In genomic region chr2:201149064-201149820, GRCh38 we compare ENCODE assay signal across 8 cellular contexts. TPM values are rescaled to one million over a fixed set of nuclear protein-coding genes. Genes with fewer than 3 reads are reported as not detected.
DNase-seq lines count a peak whose midpoint lies in the region; ATAC-seq and TF ChIP-seq lines count a peak whose summit lies in the region.

No MANE protein-coding gene starts in this region.

- no peak for DNase-seq in CD4-positive, alpha-beta T cell
- DNase-seq in RWPE2 (ENCODE audit: low spot score) = no peak
- DNase-seq in esophagus squamous epithelium (lab: John Stamatoyannopoulos, UW) = no peak
- DNase-seq in nephron progenitor cell = no peak
- DNase-seq in putamen (ENCODE audit: low spot score) = no peak
- no peak for DNase-seq in stimulated activated CD8-positive, alpha-beta memory T cell treated with anti-CD3 and anti-CD28 coated beads, Interleukin-4, amount 100 ng/mL, for 48 hours

- TF ChIP-seq CTCF in CD4-positive, alpha-beta T cell (IDR thresholded peaks at IDR 0.05) = no peak
- TF ChIP-seq CTCF in RWPE2 (IDR thresholded peaks at IDR 0.05; ENCODE audit: poor library complexity, severe bottlenecking) (no peak), esophagus squamous epithelium (IDR thresholded peaks at IDR 0.05) (no peak), nephron progenitor cell (IDR thresholded peaks at IDR 0.05) (no peak)

- no peaks in the 10 kb centered on the region for H3K9me3 ChIP-seq in CD4-positive, alpha-beta T cell (ENCODE audit: control insufficient read depth, low read length)
- no peaks in the 10 kb centered on the region for H3K9me3 ChIP-seq in RWPE2 (ENCODE audit: severe bottlenecking)
- no peaks in the 10 kb centered on the region for H3K9me3 ChIP-seq in esophagus squamous epithelium

- POLR2A ChIA-PET in CD4-positive, alpha-beta T cell (lab: Charles Lee) = interaction anchor here (1.0 to 3.9 kb wide), 3 partner anchors 9 to 32 kb away, joined by 5 to 19 read pairs (median 5); partner anchors contain the start of gene CFLAR

- H3K36me3 ChIP-seq in RWPE2 (ENCODE audit: low read depth) = peaks cover 47% of the 10 kb centered on the region
- H3K36me3 ChIP-seq in esophagus squamous epithelium = peaks cover 16 to 90% (median 23%) of the 10 kb centered on the region in 3 donors

- CTCF ChIA-PET in CD4-positive, alpha-beta T cell (lab: Charles Lee) = interaction anchor here (1.6 to 2.3 kb wide), 4 partner anchors 9 to 83 kb away, joined by 5 to 11 read pairs (median 7); no protein-coding TSS in a partner anchor

- peak overlapping the region; percentile 87 for H3K27ac Mint-ChIP-seq in CD4-positive, alpha-beta T cell
- H3K27ac Mint-ChIP-seq in nephron progenitor cell = peak overlapping the region; percentile 5

- no peak overlapping the region for H3K4me3 ChIP-seq in RWPE2 (ENCODE audit: severe bottlenecking)
- H3K4me3 ChIP-seq in esophagus squamous epithelium = no peak overlapping the region

- H3K27me3 ChIP-seq in CD4-positive, alpha-beta T cell (ENCODE audit: control insufficient read depth, insufficient read depth, low read length) = no peaks in the 10 kb centered on the region
- no peaks in the 10 kb centered on the region for H3K27me3 ChIP-seq in RWPE2 (ENCODE audit: insufficient read depth, poor library complexity, severe bottlenecking)
- no peaks in the 10 kb centered on the region for H3K27me3 ChIP-seq in esophagus squamous epithelium

- no peak for TF ChIP-seq POLR2A in esophagus squamous epithelium (IDR thresholded peaks at IDR 0.05)

- peaks cover 42% of the 10 kb centered on the region for H3K4me1 Mint-ChIP-seq in CD4-positive, alpha-beta T cell (ENCODE audit: low read depth)
- no peaks in the 10 kb centered on the region for H3K4me1 Mint-ChIP-seq in nephron progenitor cell

- H3K36me3 Mint-ChIP-seq in CD4-positive, alpha-beta T cell (ENCODE audit: low read depth) = peaks cover 78% of the 10 kb centered on the region
- no peaks in the 10 kb centered on the region for H3K36me3 Mint-ChIP-seq in nephron progenitor cell (ENCODE audit: low read depth)

- no peaks in the 10 kb centered on the region for H3K27me3 Mint-ChIP-seq in CD4-positive, alpha-beta T cell
- peaks cover 6% of the 10 kb centered on the region for H3K27me3 Mint-ChIP-seq in nephron progenitor cell (ENCODE audit: low read depth, poor library complexity)

- H3K27ac ChIP-seq in CD4-positive, alpha-beta T cell (ENCODE audit: low read depth, low read length) = no peak overlapping the region
- peak overlapping the region; percentile 100 for H3K27ac ChIP-seq in RWPE2 (ENCODE audit: poor library complexity, severe bottlenecking)
- peak overlapping the region; percentile 70 to 77 (median 73) for H3K27ac ChIP-seq in esophagus squamous epithelium

- no peaks in the 10 kb centered on the region for H3K9me3 Mint-ChIP-seq in CD4-positive, alpha-beta T cell
- H3K9me3 Mint-ChIP-seq in nephron progenitor cell = no peaks in the 10 kb centered on the region

- ATAC-seq in CD4-positive, alpha-beta T cell (ENCODE audit: poor library complexity) = no peak
- peak; percentile 77 for ATAC-seq in RWPE2 (ENCODE audit: low read depth)
- ATAC-seq in GM21786 (IDR thresholded peaks at IDR 0.05; ENCODE audit: unreplicated experiment) = no peak
- no peak for ATAC-seq in HG03521 (IDR thresholded peaks at IDR 0.05; ENCODE audit: unreplicated experiment)

- intact Hi-C loops in CD4-positive, alpha-beta T cell (cut with DNase I, micrococcal nuclease) = no loop called here
- intact Hi-C loops in esophagus squamous epithelium (cut with DNase I) = no loop called here

- H3K4me1 ChIP-seq in RWPE2 (ENCODE audit: insufficient read depth, poor library complexity, severe bottlenecking) = peaks cover 50% of the 10 kb centered on the region
- peaks cover 0 to 45% (median 31%) of the 10 kb centered on the region in 3 donors for H3K4me1 ChIP-seq in esophagus squamous epithelium

- WGBS in esophagus squamous epithelium, 2 donors = 62 to 79% methylated on average over 2 of the region's 2 CpGs

- H3K4me3 Mint-ChIP-seq in CD4-positive, alpha-beta T cell = no peak overlapping the region
- no peak overlapping the region for H3K4me3 Mint-ChIP-seq in nephron progenitor cell

RNA-seq across cellular contexts. Expression of gene CFLAR, which starts 33.3 kb away (rescaled TPM):
- total RNA-seq in CD4-positive, alpha-beta T cell = 100 to 1,000 TPM; 178 to 181 TPM
- total RNA-seq in esophagus squamous epithelium = 100 to 1,000 TPM in 2 of 4 donors, 10 to 100 TPM in 2; 71.9 to 132 (median 114) TPM

RNA-seq across cellular contexts. Expression of gene CASP10, which starts 33.7 kb away (rescaled TPM):
- total RNA-seq in CD4-positive, alpha-beta T cell = 10 to 100 TPM; 12.6 to 13.7 TPM
- 10 to 100 TPM in 3 of 4 donors, 1 to 10 TPM in 1; 9.0 to 22.0 (median 15.0) TPM for total RNA-seq in esophagus squamous epithelium
